ENCODE assay signal across 11 cellular contexts in the genomic region with DNA sequence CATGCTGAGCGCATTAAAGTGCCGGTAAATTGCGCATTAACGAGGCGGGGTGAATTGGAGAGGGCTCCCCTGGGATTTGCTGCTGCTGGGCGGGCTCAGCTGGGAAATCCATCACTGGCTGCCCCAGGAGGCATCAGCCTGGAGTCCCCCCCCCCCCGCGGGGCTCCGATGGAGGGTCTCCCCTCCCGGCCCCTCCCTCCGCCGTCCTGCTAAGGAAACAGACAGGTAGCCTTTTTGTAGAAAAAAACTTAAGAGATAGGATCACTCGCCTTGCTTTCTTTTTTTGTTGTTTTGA. TPM values are rescaled to one million over a fixed set of nuclear protein-coding genes. Genes with fewer than 3 reads are reported as not detected.
DNase-seq lines count a peak whose midpoint lies in the region; ATAC-seq and TF ChIP-seq lines count a peak whose summit lies in the region.
"Had no signal": no experiment of that assay in that cellular context is flagged by ENCODE, and none has a peak within 500 bp of the region (broad histone marks: within the 10 kb centered on the region; RNA-seq: fewer than 3 reads in every experiment).

No MANE protein-coding gene starts in this region.

- no peak for TF ChIP-seq EP300 in sigmoid colon (IDR thresholded peaks at IDR 0.05)

- H3K4me3 Mint-ChIP-seq in activated CD8-positive, alpha-beta T cell treated with anti-CD3 and anti-CD28 coated beads for 36 hours = no peak overlapping the region

- no peaks in the 10 kb centered on the region for H3K27me3 ChIP-seq in sigmoid colon

- CTCF ChIA-PET in activated CD8-positive, alpha-beta T cell treated with anti-CD3 and anti-CD28 coated beads for 36 hours (lab: Charles Lee) = no interaction called here

- peak; percentile 31 for DNase-seq in NCI-H460 (ENCODE audit: extremely low read depth, low read depth)
- no peak for DNase-seq in fibroblast of villous mesenchyme (ENCODE audit: low read depth)
- no peak for DNase-seq in sigmoid colon
- no peak for DNase-seq in activated CD8-positive, alpha-beta T cell treated with anti-CD3 and anti-CD28 coated beads for 36 hours
- no peak for DNase-seq in SHP77 treated with DMSO at 0.1 percent for 48 hours (lab: John Stamatoyannopoulos, UW)
- no peak for DNase-seq in NCI-H187 (lab: John Stamatoyannopoulos, UW)
- DNase-seq: activated CD4-positive, alpha-beta T cell treated with anti-CD3 and anti-CD28 coated beads, Interleukin-2, amount 50 U/mL, for 1 hour; cerebellar nuclear complex; GF-D8 had no signal

- intact Hi-C loops in sigmoid colon (cut with DNase I) = loop anchor here (5.0 kb wide), 1 partner anchor 63 kb away; no protein-coding TSS in a partner anchor
- intact Hi-C loops in activated CD8-positive, alpha-beta T cell treated with anti-CD3 and anti-CD28 coated beads for 36 hours (cut with micrococcal nuclease) = no loop called here

- no peaks in the 10 kb centered on the region for H3K36me3 Mint-ChIP-seq in activated CD8-positive, alpha-beta T cell treated with anti-CD3 and anti-CD28 coated beads for 36 hours (ENCODE audit: low read depth)

- peak overlapping the region; percentile 52 for H3K4me3 ChIP-seq in fibroblast of villous mesenchyme (ENCODE audit: low read depth, low read length)
- H3K4me3 ChIP-seq in sigmoid colon = peak overlapping the region; percentile 16 to 52 (median 44)

- H3K27ac Mint-ChIP-seq in activated CD8-positive, alpha-beta T cell treated with anti-CD3 and anti-CD28 coated beads for 36 hours = no peak overlapping the region

- no peak for ATAC-seq in activated CD8-positive, alpha-beta T cell treated with anti-CD3 and anti-CD28 coated beads for 36 hours
- no peak for ATAC-seq in GM21390 (IDR thresholded peaks at IDR 0.05; ENCODE audit: unreplicated experiment)

- no peaks in the 10 kb centered on the region for H3K4me1 Mint-ChIP-seq in activated CD8-positive, alpha-beta T cell treated with anti-CD3 and anti-CD28 coated beads for 36 hours (ENCODE audit: low read depth)

- H3K9me3 Mint-ChIP-seq in activated CD8-positive, alpha-beta T cell treated with anti-CD3 and anti-CD28 coated beads for 36 hours = no peaks in the 10 kb centered on the region

- TF ChIP-seq CTCF in fibroblast of villous mesenchyme (IDR thresholded peaks at IDR 0.05; ENCODE audit: insufficient read depth, low read depth, low read length) = no peak
- no peak for TF ChIP-seq CTCF in sigmoid colon (IDR thresholded peaks at IDR 0.05)
- TF ChIP-seq CTCF in activated CD8-positive, alpha-beta T cell treated with anti-CD3 and anti-CD28 coated beads for 36 hours (IDR thresholded peaks at IDR 0.05) = no peak

- H3K36me3 ChIP-seq in ES-I3 (ENCODE audit: insufficient read depth, low read length) (no peaks in the 10 kb centered on the region), sigmoid colon (no peaks in the 10 kb centered on the region)

- peaks cover 28% of the 10 kb centered on the region for H3K4me1 ChIP-seq in ES-I3 (ENCODE audit: insufficient read depth, low read length)
- H3K4me1 ChIP-seq in sigmoid colon = peaks cover 0 to 26% (median 23%) of the 10 kb centered on the region in 4 donors

- H3K9ac ChIP-seq in ES-I3 (ENCODE audit: low read depth, low read length) = peak overlapping the region; percentile 35; the same call in 1 of the 2 replicates

- no peaks in the 10 kb centered on the region for H3K9me3 ChIP-seq in ES-I3 (ENCODE audit: control insufficient read depth, insufficient read depth, low read length)
- no peaks in the 10 kb centered on the region for H3K9me3 ChIP-seq in sigmoid colon

- TF ChIP-seq POLR2A in sigmoid colon (IDR thresholded peaks at IDR 0.05) = no peak

- peak overlapping the region; percentile 85 to 87 (median 86) for H3K27ac ChIP-seq in sigmoid colon

- 2 to 5% methylated on average over 13 of the region's 13 CpGs for WGBS in sigmoid colon, 2 donors

- peaks cover 13% of the 10 kb centered on the region for H3K27me3 Mint-ChIP-seq in activated CD8-positive, alpha-beta T cell treated with anti-CD3 and anti-CD28 coated beads for 36 hours

- POLR2A ChIA-PET in activated CD8-positive, alpha-beta T cell treated with anti-CD3 and anti-CD28 coated beads for 36 hours (lab: Charles Lee) = no interaction called here

RNA-seq across cellular contexts. Expression of gene TLE6, which starts 6.8 kb away (rescaled TPM):
- total RNA-seq in NCI-H460 (2014; rRNA removed; shearing (Covaris generic)) = 3.9 and 4.7 TPM in 2 replicates
- 5.2 and 15.9 TPM in 2 replicates for polyA plus RNA-seq in NCI-H460 (2014; cell fraction: nucleus; rRNA removed)
- 0.97 and 1.7 TPM in 2 replicates for total RNA-seq in fibroblast of villous mesenchyme
- under 1 TPM in 3 of 4 donors, not detected in 1; 0.71 to 0.99 (median 0.81) TPM for total RNA-seq in sigmoid colon
- polyA plus RNA-seq in sigmoid colon = 1 to 10 TPM; 1.8 to 7.2 (median 3.0) TPM
- 1 to 10 TPM; 3.5 to 5.1 TPM for total RNA-seq in activated CD8-positive, alpha-beta T cell treated with anti-CD3 and anti-CD28 coated beads for 36 hours

RNA-seq across cellular contexts. Expression of gene ZNF77, which starts 39.4 kb away (rescaled TPM):
- 4.6 TPM in 2 replicates for total RNA-seq in NCI-H460 (2014; rRNA removed; shearing (Covaris generic))
- polyA plus RNA-seq in NCI-H460 (2014; cell fraction: nucleus; rRNA removed) = 3.8 and 6.6 TPM in 2 replicates
- total RNA-seq in fibroblast of villous mesenchyme (3.0 and 4.8 TPM in 2 replicates), sigmoid colon (1 to 10 TPM; 3.4 to 8.2 (median 5.3) TPM)
- polyA plus RNA-seq in sigmoid colon = 1 to 10 TPM; 1.8 to 2.7 (median 2.1) TPM
- 1 to 10 TPM; 2.6 to 2.8 TPM for total RNA-seq in activated CD8-positive, alpha-beta T cell treated with anti-CD3 and anti-CD28 coated beads for 36 hours

RNA-seq across cellular contexts. Expression of gene TLE2, which starts 44.9 kb away (rescaled TPM):
- 1.9 and 2.1 TPM in 2 replicates for total RNA-seq in NCI-H460 (2014; rRNA removed; shearing (Covaris generic))
- polyA plus RNA-seq in NCI-H460 (2014; cell fraction: nucleus; rRNA removed) = 2.2 and 8.4 TPM in 2 replicates
- 0.32 and 1.7 TPM in 2 replicates for total RNA-seq in fibroblast of villous mesenchyme
- 10 to 100 TPM; 27.8 to 66.5 (median 47.3) TPM for total RNA-seq in sigmoid colon
- polyA plus RNA-seq in sigmoid colon = 10 to 100 TPM; 10.9 to 20.9 (median 14.4) TPM
- total RNA-seq in activated CD8-positive, alpha-beta T cell treated with anti-CD3 and anti-CD28 coated beads for 36 hours = 1 to 10 TPM; 2.8 to 3.0 TPM
